In the genomic region with DNA sequence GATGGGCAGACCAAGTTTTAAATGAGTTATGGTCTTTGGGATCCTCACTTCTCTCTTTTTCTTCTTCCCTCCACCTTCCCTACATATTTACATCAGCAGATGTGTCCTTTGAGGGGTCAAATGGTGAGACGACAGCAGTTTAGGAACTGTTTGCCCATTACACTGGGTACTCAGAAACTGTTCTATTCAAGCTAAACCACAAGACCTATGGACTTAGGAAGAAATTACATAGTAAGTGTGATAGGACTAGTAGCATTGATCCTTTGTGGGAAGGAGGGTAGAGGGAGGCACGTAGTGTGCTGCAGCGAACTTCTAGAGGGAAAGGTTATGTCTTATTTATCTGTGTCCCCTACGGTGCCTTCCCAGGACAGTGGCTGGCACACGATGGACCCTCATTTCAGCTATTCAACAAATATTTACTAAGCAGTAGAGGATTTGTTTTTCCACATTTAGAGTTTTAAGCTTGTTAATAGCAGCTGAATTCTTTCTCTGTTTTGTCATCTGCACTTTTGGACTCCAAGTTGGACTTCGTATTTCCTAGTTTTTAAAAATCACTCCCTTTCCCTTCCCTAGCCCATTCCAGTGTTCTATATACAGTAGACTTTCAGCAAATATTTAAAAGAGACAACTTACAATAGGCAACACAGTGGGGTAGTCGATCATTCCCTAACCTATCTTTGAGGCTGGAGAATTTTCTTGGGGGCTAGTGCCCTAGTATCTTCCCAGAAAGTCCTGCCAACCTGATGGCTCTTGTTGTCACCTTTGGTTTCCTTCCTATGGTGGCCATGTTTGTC, we compare ENCODE assay signal across 1 cellular context.
TF ChIP-seq lines count a peak whose summit lies in the region.

No MANE protein-coding gene starts in this region.

TF ChIP-seq in H1, 55 proteins besides CTCF, POLR2A, EP300 and RAD21:
- TF ChIP-seq KDM5A (IDR thresholded peaks at IDR 0.05; ENCODE audit: low read length) (no peak), NRF1 (IDR thresholded peaks at IDR 0.05; ENCODE audit: low read depth, low read length) (no peak), FOSL1 (IDR thresholded peaks at IDR 0.05; ENCODE audit: insufficient read depth, low read depth, low read length) (no peak), EZH2 (IDR thresholded peaks at IDR 0.05; ENCODE audit: low read depth, low read length, severe bottlenecking) (no peak), CBX8 (IDR thresholded peaks at IDR 0.05; ENCODE audit: borderline replicate concordance, low read depth, low read length) (no peak), ATF2 (IDR thresholded peaks at IDR 0.05; ENCODE audit: low read length) (no peak), BCL11A (IDR thresholded peaks at IDR 0.05; ENCODE audit: low read depth in 2 of 2, low read length in 2 of 2) (no peak), YY1 (IDR thresholded peaks at IDR 0.05; ENCODE audit: low read depth, low read length) (no peak), JUND (IDR thresholded peaks at IDR 0.05; ENCODE audit: low read length) (no peak), CBX5 (IDR thresholded peaks at IDR 0.05; ENCODE audit: low read depth, low read length) (no peak), CTBP2 (IDR thresholded peaks at IDR 0.05; ENCODE audit: borderline replicate concordance, insufficient read depth, insufficient read length, low read length) (no peak), CEBPB (IDR thresholded peaks at IDR 0.05; ENCODE audit: low read depth, low read length) (no peak), RNF2 (IDR thresholded peaks at IDR 0.05; ENCODE audit: borderline replicate concordance, low read depth, low read length, missing control alignments, poor library complexity, severe bottlenecking) (no peak), GABPA (IDR thresholded peaks at IDR 0.05; ENCODE audit: borderline replicate concordance, insufficient read depth, low read length) (no peak), HDAC2 (IDR thresholded peaks at IDR 0.05; ENCODE audit: borderline replicate concordance in 1 of 2, low read depth in 2 of 2, low read length in 2 of 2) (no peak), SAP30 (IDR thresholded peaks at IDR 0.05; ENCODE audit: insufficient read depth, insufficient replicate concordance, low read length) (no peak), TBP (IDR thresholded peaks at IDR 0.05; ENCODE audit: low read depth, low read length) (no peak), POLR2AphosphoS5 (IDR thresholded peaks at IDR 0.05; ENCODE audit: low read depth, low read length) (no peak)
- TF ChIP-seq, protein P1, sequence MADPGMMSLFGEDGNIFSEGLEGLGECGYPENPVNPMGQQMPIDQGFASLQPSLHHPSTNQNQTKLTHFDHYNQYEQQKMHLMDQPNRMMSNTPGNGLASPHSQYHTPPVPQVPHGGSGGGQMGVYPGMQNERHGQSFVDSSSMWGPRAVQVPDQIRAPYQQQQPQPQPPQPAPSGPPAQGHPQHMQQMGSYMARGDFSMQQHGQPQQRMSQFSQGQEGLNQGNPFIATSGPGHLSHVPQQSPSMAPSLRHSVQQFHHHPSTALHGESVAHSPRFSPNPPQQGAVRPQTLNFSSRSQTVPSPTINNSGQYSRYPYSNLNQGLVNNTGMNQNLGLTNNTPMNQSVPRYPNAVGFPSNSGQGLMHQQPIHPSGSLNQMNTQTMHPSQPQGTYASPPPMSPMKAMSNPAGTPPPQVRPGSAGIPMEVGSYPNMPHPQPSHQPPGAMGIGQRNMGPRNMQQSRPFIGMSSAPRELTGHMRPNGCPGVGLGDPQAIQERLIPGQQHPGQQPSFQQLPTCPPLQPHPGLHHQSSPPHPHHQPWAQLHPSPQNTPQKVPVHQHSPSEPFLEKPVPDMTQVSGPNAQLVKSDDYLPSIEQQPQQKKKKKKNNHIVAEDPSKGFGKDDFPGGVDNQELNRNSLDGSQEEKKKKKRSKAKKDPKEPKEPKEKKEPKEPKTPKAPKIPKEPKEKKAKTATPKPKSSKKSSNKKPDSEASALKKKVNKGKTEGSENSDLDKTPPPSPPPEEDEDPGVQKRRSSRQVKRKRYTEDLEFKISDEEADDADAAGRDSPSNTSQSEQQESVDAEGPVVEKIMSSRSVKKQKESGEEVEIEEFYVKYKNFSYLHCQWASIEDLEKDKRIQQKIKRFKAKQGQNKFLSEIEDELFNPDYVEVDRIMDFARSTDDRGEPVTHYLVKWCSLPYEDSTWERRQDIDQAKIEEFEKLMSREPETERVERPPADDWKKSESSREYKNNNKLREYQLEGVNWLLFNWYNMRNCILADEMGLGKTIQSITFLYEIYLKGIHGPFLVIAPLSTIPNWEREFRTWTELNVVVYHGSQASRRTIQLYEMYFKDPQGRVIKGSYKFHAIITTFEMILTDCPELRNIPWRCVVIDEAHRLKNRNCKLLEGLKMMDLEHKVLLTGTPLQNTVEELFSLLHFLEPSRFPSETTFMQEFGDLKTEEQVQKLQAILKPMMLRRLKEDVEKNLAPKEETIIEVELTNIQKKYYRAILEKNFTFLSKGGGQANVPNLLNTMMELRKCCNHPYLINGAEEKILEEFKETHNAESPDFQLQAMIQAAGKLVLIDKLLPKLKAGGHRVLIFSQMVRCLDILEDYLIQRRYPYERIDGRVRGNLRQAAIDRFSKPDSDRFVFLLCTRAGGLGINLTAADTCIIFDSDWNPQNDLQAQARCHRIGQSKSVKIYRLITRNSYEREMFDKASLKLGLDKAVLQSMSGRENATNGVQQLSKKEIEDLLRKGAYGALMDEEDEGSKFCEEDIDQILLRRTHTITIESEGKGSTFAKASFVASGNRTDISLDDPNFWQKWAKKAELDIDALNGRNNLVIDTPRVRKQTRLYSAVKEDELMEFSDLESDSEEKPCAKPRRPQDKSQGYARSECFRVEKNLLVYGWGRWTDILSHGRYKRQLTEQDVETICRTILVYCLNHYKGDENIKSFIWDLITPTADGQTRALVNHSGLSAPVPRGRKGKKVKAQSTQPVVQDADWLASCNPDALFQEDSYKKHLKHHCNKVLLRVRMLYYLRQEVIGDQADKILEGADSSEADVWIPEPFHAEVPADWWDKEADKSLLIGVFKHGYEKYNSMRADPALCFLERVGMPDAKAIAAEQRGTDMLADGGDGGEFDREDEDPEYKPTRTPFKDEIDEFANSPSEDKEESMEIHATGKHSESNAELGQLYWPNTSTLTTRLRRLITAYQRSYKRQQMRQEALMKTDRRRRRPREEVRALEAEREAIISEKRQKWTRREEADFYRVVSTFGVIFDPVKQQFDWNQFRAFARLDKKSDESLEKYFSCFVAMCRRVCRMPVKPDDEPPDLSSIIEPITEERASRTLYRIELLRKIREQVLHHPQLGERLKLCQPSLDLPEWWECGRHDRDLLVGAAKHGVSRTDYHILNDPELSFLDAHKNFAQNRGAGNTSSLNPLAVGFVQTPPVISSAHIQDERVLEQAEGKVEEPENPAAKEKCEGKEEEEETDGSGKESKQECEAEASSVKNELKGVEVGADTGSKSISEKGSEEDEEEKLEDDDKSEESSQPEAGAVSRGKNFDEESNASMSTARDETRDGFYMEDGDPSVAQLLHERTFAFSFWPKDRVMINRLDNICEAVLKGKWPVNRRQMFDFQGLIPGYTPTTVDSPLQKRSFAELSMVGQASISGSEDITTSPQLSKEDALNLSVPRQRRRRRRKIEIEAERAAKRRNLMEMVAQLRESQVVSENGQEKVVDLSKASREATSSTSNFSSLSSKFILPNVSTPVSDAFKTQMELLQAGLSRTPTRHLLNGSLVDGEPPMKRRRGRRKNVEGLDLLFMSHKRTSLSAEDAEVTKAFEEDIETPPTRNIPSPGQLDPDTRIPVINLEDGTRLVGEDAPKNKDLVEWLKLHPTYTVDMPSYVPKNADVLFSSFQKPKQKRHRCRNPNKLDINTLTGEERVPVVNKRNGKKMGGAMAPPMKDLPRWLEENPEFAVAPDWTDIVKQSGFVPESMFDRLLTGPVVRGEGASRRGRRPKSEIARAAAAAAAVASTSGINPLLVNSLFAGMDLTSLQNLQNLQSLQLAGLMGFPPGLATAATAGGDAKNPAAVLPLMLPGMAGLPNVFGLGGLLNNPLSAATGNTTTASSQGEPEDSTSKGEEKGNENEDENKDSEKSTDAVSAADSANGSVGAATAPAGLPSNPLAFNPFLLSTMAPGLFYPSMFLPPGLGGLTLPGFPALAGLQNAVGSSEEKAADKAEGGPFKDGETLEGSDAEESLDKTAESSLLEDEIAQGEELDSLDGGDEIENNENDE (IDR thresholded peaks at IDR 0.05; ENCODE audit: insufficient replicate concordance, low read length) = no peak
